Comparison of ENCODE assay signal across 6 cellular contexts in genomic region chr9:136769710-136770191, GRCh38. TPM values are rescaled to one million over a fixed set of nuclear protein-coding genes. Genes with fewer than 3 reads are reported as not detected.
DNase-seq lines count a peak whose midpoint lies in the region; ATAC-seq, FAIRE-seq and TF ChIP-seq lines count a peak whose summit lies in the region.

No MANE protein-coding gene starts in this region.

- H3K9me3 ChIP-seq in BE2C: peaks cover 5% of the 10 kb centered on the region; the same call in 1 of the 2 replicates
- peaks cover 1% of the 10 kb centered on the region for H3K9me3 ChIP-seq in small intestine (ENCODE audit: control insufficient read depth, low read depth)

- no peaks in the 10 kb centered on the region for H3K4me1 ChIP-seq in BE2C
- no peaks in the 10 kb centered on the region for H3K4me1 ChIP-seq in small intestine (ENCODE audit: control insufficient read depth in 2 of 2, insufficient read depth in 1 of 2, low read depth in 1 of 2, low read length in 1 of 2)

- ATAC-seq in HG02588 (IDR thresholded peaks at IDR 0.05; ENCODE audit: unreplicated experiment): no peak

- H3K4me3 Mint-ChIP-seq in neural crest cell: no peak overlapping the region

- H3K4me3 ChIP-seq in BE2C (ENCODE audit: low read depth, low read length) (peak overlapping the region; percentile 37), astrocyte of the spinal cord (ENCODE audit: low read depth, low read length) (no peak overlapping the region), small intestine (ENCODE audit: low read depth in 1 of 2, low read length in 2 of 2) (no peak overlapping the region)

- peak; percentile 70 for DNase-seq in BE2C
- DNase-seq in NAMALWA (ENCODE audit: low spot score): peak; percentile 69
- DNase-seq in astrocyte of the spinal cord (ENCODE audit: low read depth, low spot score): no peak
- DNase-seq in neural crest cell (ENCODE audit: low read depth, low spot score): peak; percentile 69
- no peak for DNase-seq in small intestine

- peaks cover 11% of the 10 kb centered on the region for H3K9me3 Mint-ChIP-seq in neural crest cell

- H3K4me1 Mint-ChIP-seq in neural crest cell: peaks cover 4% of the 10 kb centered on the region

- no peak for FAIRE-seq in small intestine (lab: Jason Lieb, UNC)

- no peak overlapping the region for H3K27ac Mint-ChIP-seq in neural crest cell (ENCODE audit: unreplicated experiment)

- in situ Hi-C loops in astrocyte of the spinal cord (cut with HindIII; ENCODE audit: low sequenced_read_pairs): no loop called here

- TF ChIP-seq CTCF in BE2C (IDR thresholded peaks at IDR 0.05; ENCODE audit: low read depth, low read length): peak; percentile 66
- peak; percentile 61 for TF ChIP-seq CTCF in astrocyte of the spinal cord (IDR thresholded peaks at IDR 0.05; ENCODE audit: low read depth, low read length)
- peak; percentile 58 for TF ChIP-seq CTCF in neural crest cell (conservative IDR thresholded peaks at IDR 0.05)

- H3K36me3 ChIP-seq in BE2C (no peaks in the 10 kb centered on the region), small intestine (ENCODE audit: control insufficient read depth in 2 of 2, insufficient read depth in 2 of 2, low read length in 2 of 2) (no peaks in the 10 kb centered on the region)

- peaks cover 24% of the 10 kb centered on the region for H3K27me3 Mint-ChIP-seq in neural crest cell (ENCODE audit: low read depth)

- no peak overlapping the region for H3K27ac ChIP-seq in small intestine (ENCODE audit: low read depth in 1 of 2, low read length in 1 of 2)

- no peaks in the 10 kb centered on the region for H3K36me3 Mint-ChIP-seq in neural crest cell (ENCODE audit: low read depth)

- WGBS in small intestine, 3 donors: 6 to 12% (median 10%) methylated on average over 11 to 16 of the region's 16 CpGs

- H3K27me3 ChIP-seq in BE2C (no peaks in the 10 kb centered on the region), small intestine (ENCODE audit: control insufficient read depth in 2 of 2, insufficient read depth in 2 of 2, low read length in 2 of 2) (no peaks in the 10 kb centered on the region)

RNA-seq across cellular contexts. Expression of gene LCN15, which starts 5.4 kb away (rescaled TPM):
- not detected for polyA plus RNA-seq in BE2C (2012; ENCODE audit: insufficient read depth, insufficient read length, low read depth)
- not detected in 2 replicates for total RNA-seq in neural crest cell
- 10 to 100 TPM in 1 of 3 donors, 1 to 10 TPM in 1, under 1 TPM in 1; 0.46 to 12.7 (median 4.9) TPM for polyA plus RNA-seq in small intestine

RNA-seq across cellular contexts. Expression of gene LCN8, which starts 11.7 kb away (rescaled TPM):
- polyA plus RNA-seq in BE2C (2012; ENCODE audit: insufficient read depth, insufficient read length, low read depth): not detected
- not detected in 2 replicates for total RNA-seq in neural crest cell
- polyA plus RNA-seq in small intestine: not detected

RNA-seq across cellular contexts. Expression of gene TMEM141, which starts 21.4 kb away (rescaled TPM):
- polyA plus RNA-seq in BE2C (2012; ENCODE audit: insufficient read depth, insufficient read length, low read depth): 159 TPM
- 27.8 and 31.0 TPM in 2 replicates for total RNA-seq in neural crest cell
- 100 to 1,000 TPM; 148 to 212 (median 176) TPM for polyA plus RNA-seq in small intestine

RNA-seq across cellular contexts. Expression of gene LCN6, which starts 21.4 kb away (rescaled TPM):
- polyA plus RNA-seq in BE2C (2012; ENCODE audit: insufficient read depth, insufficient read length, low read depth): not detected
- not detected in 2 replicates for total RNA-seq in neural crest cell
- 10 to 100 TPM in 1 of 3 donors, 1 to 10 TPM in 1, not detected in 1; 2.2 to 21.5 TPM for polyA plus RNA-seq in small intestine

RNA-seq across cellular contexts. Expression of gene CCDC183, which starts 26.4 kb away (rescaled TPM):
- 10.7 TPM for polyA plus RNA-seq in BE2C (2012; ENCODE audit: insufficient read depth, insufficient read length, low read depth)
- total RNA-seq in neural crest cell: 0.93 and 1.4 TPM in 2 replicates
- polyA plus RNA-seq in small intestine: 1 to 10 TPM in 2 of 3 donors, under 1 TPM in 1; 0.40 to 2.7 (median 1.6) TPM

Comparison
In these comparisons a context has a peak if more than half of its experiments do, and no peak if none do; other contexts are left out.
1. DNase-seq: peak in BE2C (single experiment), NAMALWA (single experiment) and neural crest cell (single experiment); none in astrocyte of the spinal cord (single experiment) and small intestine (single experiment).
2. Peak in every context shown above with its lines, with median percentiles within 50 percentile points of each other: CTCF ChIP-seq.